ENCODE assay signal across 20 cellular contexts in genomic region chr3:8455451-8456117, GRCh38.
"Had no signal": no experiment of that assay in that cellular context is flagged by ENCODE, and none has a peak within 500 bp of the region (broad histone marks: within the 10 kb centered on the region; RNA-seq: fewer than 3 reads in every experiment).

No MANE protein-coding gene starts in this region.

- H3K36me3 ChIP-seq: esophagus squamous epithelium, gastrocnemius medialis, heart left ventricle, ovary, right lobe of liver had no signal

- H3K4me1 Mint-ChIP-seq: activated CD8-positive, alpha-beta memory T cell treated with anti-CD3 and anti-CD28 coated beads, Interleukin-2, amount 10 ng/mL, durations not matched to agents 7 days and 5 days; activated naive CD4-positive, alpha-beta T cell treated with anti-CD3 and anti-CD28 coated beads, Interleukin-2, amount 50 U/mL, for 24 hours; central memory CD8-positive, alpha-beta T cell; stimulated activated naive CD8-positive, alpha-beta T cell treated with anti-CD3 and anti-CD28 coated beads, Interleukin-15, amount 100 ng/mL, for 72 hours had no signal

- ATAC-seq: activated CD8-positive, alpha-beta memory T cell treated with anti-CD3 and anti-CD28 coated beads, Interleukin-2, amount 10 ng/mL, durations not matched to agents 7 days and 5 days; gastrocnemius medialis; heart left ventricle; right lobe of liver; stimulated activated naive CD8-positive, alpha-beta T cell treated with anti-CD3 and anti-CD28 coated beads, Interleukin-15, amount 100 ng/mL, for 72 hours had no signal

- H3K9me3 ChIP-seq: esophagus squamous epithelium, gastrocnemius medialis, heart left ventricle, ovary, right lobe of liver, SK-N-SH, testis had no signal

- H3K4me3 Mint-ChIP-seq: activated CD8-positive, alpha-beta memory T cell treated with anti-CD3 and anti-CD28 coated beads, Interleukin-2, amount 10 ng/mL, durations not matched to agents 7 days and 5 days; activated naive CD4-positive, alpha-beta T cell treated with anti-CD3 and anti-CD28 coated beads, Interleukin-2, amount 50 U/mL, for 24 hours; brain; central memory CD8-positive, alpha-beta T cell; stimulated activated naive CD8-positive, alpha-beta T cell treated with anti-CD3 and anti-CD28 coated beads, Interleukin-15, amount 100 ng/mL, for 72 hours had no signal

- H3K27me3 ChIP-seq: esophagus squamous epithelium, gastrocnemius medialis, heart left ventricle, ovary, right lobe of liver, testis had no signal

- H3K9ac ChIP-seq: SK-N-SH had no signal

- H3K27ac Mint-ChIP-seq: activated CD8-positive, alpha-beta memory T cell treated with anti-CD3 and anti-CD28 coated beads, Interleukin-2, amount 10 ng/mL, durations not matched to agents 7 days and 5 days; activated naive CD4-positive, alpha-beta T cell treated with anti-CD3 and anti-CD28 coated beads, Interleukin-2, amount 50 U/mL, for 24 hours; brain; stimulated activated naive CD8-positive, alpha-beta T cell treated with anti-CD3 and anti-CD28 coated beads, Interleukin-15, amount 100 ng/mL, for 72 hours had no signal

- H3K4me2 ChIP-seq: SK-N-SH had no signal

- DNase-seq: activated CD4-positive, alpha-beta T cell treated with anti-CD3 and anti-CD28 coated beads for 1 hour; activated CD4-positive, alpha-beta T cell treated with anti-CD3 and anti-CD28 coated beads, Interleukin-2, amount 50 U/mL, for 48 hours; activated CD8-positive, alpha-beta memory T cell treated with anti-CD3 and anti-CD28 coated beads, Interleukin-2, amount 10 ng/mL, durations not matched to agents 7 days and 5 days; activated effector memory CD4-positive, alpha-beta T cell treated with anti-CD3 and anti-CD28 coated beads, Interleukin-2, amount 50 U/mL, for 16 hours; activated T-cell treated with anti-CD3 and anti-CD28 coated beads, Interleukin-2, amount 50 U/mL, for 48 hours; dermis blood vessel endothelial cell; esophagus squamous epithelium; gastrocnemius medialis; heart left ventricle; ovary; right lobe of liver; SK-N-SH; stimulated activated CD4-positive, alpha-beta T cell treated with anti-CD3 and anti-CD28 coated beads, Interleukin-1b, Interleukin-23, amount 100 ng/mL, for 48 hours; stimulated activated naive CD8-positive, alpha-beta T cell treated with anti-CD3 and anti-CD28 coated beads, Interleukin-15, amount 100 ng/mL, for 72 hours; T-helper 1 cell; T1000; testis had no signal

- H3K27ac ChIP-seq: esophagus squamous epithelium, gastrocnemius medialis, heart left ventricle, ovary, right lobe of liver, testis had no signal

- H3K4me3 ChIP-seq: esophagus squamous epithelium, gastrocnemius medialis, heart left ventricle, ovary, right lobe of liver, testis had no signal

- H3K27me3 Mint-ChIP-seq: stimulated activated naive CD8-positive, alpha-beta T cell treated with anti-CD3 and anti-CD28 coated beads, Interleukin-15, amount 100 ng/mL, for 72 hours had no signal

- H3K9me3 Mint-ChIP-seq: activated naive CD4-positive, alpha-beta T cell treated with anti-CD3 and anti-CD28 coated beads, Interleukin-2, amount 50 U/mL, for 24 hours; brain; central memory CD8-positive, alpha-beta T cell; stimulated activated naive CD8-positive, alpha-beta T cell treated with anti-CD3 and anti-CD28 coated beads, Interleukin-15, amount 100 ng/mL, for 72 hours had no signal

- H3K4me1 ChIP-seq: esophagus squamous epithelium, gastrocnemius medialis, testis had no signal

- H3K36me3 Mint-ChIP-seq: activated CD8-positive, alpha-beta memory T cell treated with anti-CD3 and anti-CD28 coated beads, Interleukin-2, amount 10 ng/mL, durations not matched to agents 7 days and 5 days; activated naive CD4-positive, alpha-beta T cell treated with anti-CD3 and anti-CD28 coated beads, Interleukin-2, amount 50 U/mL, for 24 hours; brain had no signal
